Comparison of ENCODE assay signal across 27 cellular contexts in genomic region chr11:66966351-66966750, GRCh38. TPM values are rescaled to one million over a fixed set of nuclear protein-coding genes. Genes with fewer than 3 reads are reported as not detected.
DNase-seq lines count a peak whose midpoint lies in the region; ATAC-seq, FAIRE-seq and TF ChIP-seq lines count a peak whose summit lies in the region.
"Had no signal": no experiment of that assay in that cellular context is flagged by ENCODE, and none has a peak within 500 bp of the region (broad histone marks: within the 10 kb centered on the region; RNA-seq: fewer than 3 reads in every experiment).

No MANE protein-coding gene starts in this region.

- H3K9me1 ChIP-seq in K562 (ENCODE audit: control insufficient read depth, insufficient read depth, low read length): peaks cover 4% of the 10 kb centered on the region

- H3K27me3 Mint-ChIP-seq in H9 (ENCODE audit: low read depth): peaks cover 2% of the 10 kb centered on the region; the same call in 1 of the 2 replicates
- peaks cover 3% of the 10 kb centered on the region for H3K27me3 Mint-ChIP-seq in activated naive CD8-positive, alpha-beta T cell treated with anti-CD3 and anti-CD28 coated beads for 36 hours

- BruUV-seq in K562 (replicated peaks; lab: Mats Ljungman, UMichigan): no TSS peak

- no peak overlapping the region; a peak in 1 of 7 replicates for H3K27ac Mint-ChIP-seq in H9
- H3K27ac Mint-ChIP-seq in activated naive CD8-positive, alpha-beta T cell treated with anti-CD3 and anti-CD28 coated beads for 36 hours: no peak overlapping the region
- H3K27ac Mint-ChIP-seq: CD4-positive, alpha-beta T cell had no signal

- no peak overlapping the region for H2BK20ac ChIP-seq in H9 (ENCODE audit: low read depth, low read length, poor library complexity, severe bottlenecking)

- H4K20me1 ChIP-seq in H9 (ENCODE audit: control insufficient read depth, insufficient read depth, insufficient read length) (no peaks in the 10 kb centered on the region), K562 (replicated peaks; ENCODE audit: control insufficient read depth, insufficient read depth, low read length) (no peaks in the 10 kb centered on the region)
- H4K20me1 ChIP-seq: BLaER1 treated with 17β-estradiol and CSF1 and Interleukin-3, amounts not matched to agents 10 nM and 100 nM had no signal

- H2BK120ac ChIP-seq in H9 (ENCODE audit: low read depth, low read length, poor library complexity, severe bottlenecking): no peak overlapping the region

- H3K27me3 ChIP-seq in H9 (ENCODE audit: insufficient read depth, low read length) (no peaks in the 10 kb centered on the region), K562 (ENCODE audit: control insufficient read depth in 2 of 2, insufficient read depth in 2 of 2, low read length in 2 of 2) (no peaks in the 10 kb centered on the region)
- H3K27me3 ChIP-seq: BLaER1 treated with 17β-estradiol and CSF1 and Interleukin-3, amounts not matched to agents 10 nM and 100 nM had no signal

- peak overlapping the region; percentile 13 for H4K91ac ChIP-seq in H9 (ENCODE audit: insufficient read length, low read depth, low read length)

- TF ChIP-seq CTCF in A549 (IDR thresholded peaks at IDR 0.05): no peak
- TF ChIP-seq CTCF in H9 (conservative IDR thresholded peaks at IDR 0.05): no peak
- no peak for TF ChIP-seq CTCF in K562 (IDR thresholded peaks at IDR 0.05 in 2 of 3, conservative IDR thresholded peaks at IDR 0.05 in 1 of 3; ENCODE audit: insufficient read depth in 2 of 3, low read depth in 1 of 3, low read length in 3 of 3)
- TF ChIP-seq CTCF in mucosa of descending colon (IDR thresholded peaks at IDR 0.05): no peak

- no peaks in the 10 kb centered on the region for H3K4me1 Mint-ChIP-seq in H9
- H3K4me1 Mint-ChIP-seq in activated naive CD8-positive, alpha-beta T cell treated with anti-CD3 and anti-CD28 coated beads for 36 hours: peaks cover 6% of the 10 kb centered on the region

- no peak overlapping the region for H3K4me2 ChIP-seq in A549
- no peak overlapping the region for H3K4me2 ChIP-seq in H9 (ENCODE audit: insufficient read depth, insufficient read length, low read length)
- H3K4me2 ChIP-seq in K562 (ENCODE audit: insufficient read depth, low read length): no peak overlapping the region
- H3K4me2 ChIP-seq: BLaER1 treated with 17β-estradiol and CSF1 and Interleukin-3, amounts not matched to agents 10 nM and 100 nM had no signal

- no peak overlapping the region for H3K14ac ChIP-seq in H9 (ENCODE audit: insufficient read depth, low read length)

- FAIRE-seq in A549 (lab: Jason Lieb, UNC): no peak
- no peak for FAIRE-seq in K562 (lab: Jason Lieb, UNC)
- FAIRE-seq: A204.1, G401.6, HTR-8/SVneo had no signal

- no peak overlapping the region for H3K18ac ChIP-seq in H9 (ENCODE audit: insufficient read length, low read depth, low read length)

- ATAC-seq in A549 (no peak), K562 (peak; percentile 41; the same call in 2 of the 3 replicates), mucosa of descending colon (peak; percentile 61), GM19395 (IDR thresholded peaks at IDR 0.05; ENCODE audit: unreplicated experiment) (no peak), GM18858 (IDR thresholded peaks at IDR 0.05; ENCODE audit: unreplicated experiment) (no peak), GM21526 (IDR thresholded peaks at IDR 0.05; ENCODE audit: low FRiP score, unreplicated experiment) (no peak)

- H3K27ac ChIP-seq in A549 (peak overlapping the region; percentile 95 to 99), H9 (ENCODE audit: insufficient read length, low read depth, low read length) (no peak overlapping the region), K562 (ENCODE audit: extremely low read depth, low read depth, low read length) (no peak overlapping the region)
- H3K27ac ChIP-seq: SK-N-MC had no signal

- H3K9ac ChIP-seq in H9 (ENCODE audit: extremely low read depth, insufficient read length, low read length) (no peak overlapping the region), K562 (ENCODE audit: insufficient read depth in 1 of 2, low read depth in 2 of 2, low read length in 2 of 2) (peak overlapping the region in 1 of 2 experiments; percentile 27; a peak in 2 of 4 replicates)
- H3K9ac ChIP-seq: BLaER1 treated with 17β-estradiol and CSF1 and Interleukin-3, amounts not matched to agents 10 nM and 100 nM had no signal

- H3K36me3 ChIP-seq in K562 (ENCODE audit: control insufficient read depth, insufficient read depth, low read length): no peaks in the 10 kb centered on the region
- no peaks in the 10 kb centered on the region for H3K36me3 ChIP-seq in mucosa of descending colon (ENCODE audit: low read depth)
- H3K36me3 ChIP-seq: BLaER1 treated with 17β-estradiol and CSF1 and Interleukin-3, amounts not matched to agents 10 nM and 100 nM had no signal

- no peak overlapping the region for H2AK5ac ChIP-seq in H9 (ENCODE audit: insufficient read length, low read length)

- no peak overlapping the region for H4K5ac ChIP-seq in H9 (ENCODE audit: insufficient read length, low read depth, low read length)

- H2BK12ac ChIP-seq in H9 (ENCODE audit: insufficient read length, low read depth, low read length): no peak overlapping the region

- H3K79me1 ChIP-seq in H9 (ENCODE audit: insufficient read depth, low read depth, low read length, poor library complexity, severe bottlenecking): no peaks in the 10 kb centered on the region

- no peak overlapping the region for H3K23ac ChIP-seq in H9 (ENCODE audit: insufficient read length, low read depth, low read length)

- H3K36me3 Mint-ChIP-seq in H9 (ENCODE audit: insufficient read depth in 1 of 3, low read depth in 3 of 3): no peaks in the 10 kb centered on the region; a peak in 1 of 7 replicates
- no peaks in the 10 kb centered on the region for H3K36me3 Mint-ChIP-seq in activated naive CD8-positive, alpha-beta T cell treated with anti-CD3 and anti-CD28 coated beads for 36 hours
- H3K36me3 Mint-ChIP-seq: IgD-negative memory B cell had no signal

- no peak overlapping the region for H2BK5ac ChIP-seq in H9 (ENCODE audit: insufficient read length, low read length)

- H3K4me3 ChIP-seq in A549: no peak overlapping the region
- H3K4me3 ChIP-seq in K562: no peak overlapping the region
- no peak overlapping the region for H3K4me3 ChIP-seq in mucosa of descending colon
- H3K4me3 ChIP-seq: BLaER1 treated with 17β-estradiol and CSF1 and Interleukin-3, amounts not matched to agents 10 nM and 100 nM; SK-N-MC had no signal

- intact Hi-C loops in K562 (cut with micrococcal nuclease): no loop called here
- intact Hi-C loops in mucosa of descending colon (cut with DNase I, micrococcal nuclease): no loop called here

- TF ChIP-seq EP300 in A549 (IDR thresholded peaks at IDR 0.05) (no peak), K562 (IDR thresholded peaks at IDR 0.05; ENCODE audit: low read length) (no peak)

- H2AFZ ChIP-seq in H9 (ENCODE audit: low read length): no peak overlapping the region
- H2AFZ ChIP-seq in K562 (ENCODE audit: low read depth, low read length): peak overlapping the region; percentile 90

- TF ChIP-seq RAD21 in A549 (conservative IDR thresholded peaks at IDR 0.05 in 1 of 2, IDR thresholded peaks at IDR 0.05 in 1 of 2): no peak
- TF ChIP-seq RAD21 in K562 (CRISPR knock-in tag; conservative IDR thresholded peaks at IDR 0.05 in 1 of 2, IDR thresholded peaks at IDR 0.05 in 1 of 2): no peak

- WGBS in A549 (ENCODE audit: missing lambda C conversion rate): 62% methylated on average over 5 of the region's 5 CpGs
- WGBS in H9 (ENCODE audit: extremely low coverage, insufficient read length, low lambda C conversion rate): no CpG with 5 or more reads among the region's 5 CpGs
- WGBS in K562 (ENCODE audit: insufficient coverage, low coverage, missing lambda C conversion rate): 29% methylated on average over 5 of the region's 5 CpGs

- no peak overlapping the region for H2BK15ac ChIP-seq in H9 (ENCODE audit: low read depth, low read length)

- no peak overlapping the region for H3T11ph ChIP-seq in H9 (ENCODE audit: low read length)

- no peak overlapping the region for H4K8ac ChIP-seq in H9 (replicated peaks; ENCODE audit: insufficient read length, low read depth, low read length)

- in situ Hi-C loops in K562 (cut with MboI): no loop called here

- CTCF ChIA-PET in A549 (lab: Yijun Ruan, JAX) (interaction anchor here (1.2 to 2.4 kb wide), 3 partner anchors 10 to 86 kb away, joined by 3 to 9 read pairs (median 4); no protein-coding TSS in a partner anchor), K562 (lab: Yijun Ruan, JAX; ENCODE audit: low intra/inter-chr PET ratio) (no interaction called here)

- DNase-seq in A549 (ENCODE audit: low read depth in 1 of 2, low spot score in 1 of 2) (no peak), H9 (no peak), K562 (ENCODE audit: extremely low read depth in 1 of 4, low spot score in 3 of 4) (peak in 1 of 4 experiments; percentile 8), mucosa of descending colon (no peak)
- no peak for DNase-seq in activated naive CD8-positive, alpha-beta T cell treated with anti-CD3 and anti-CD28 coated beads for 36 hours
- DNase-seq: AML-193; CD4-positive, alpha-beta T cell; NCI-H1048; NCI-H1417; NCI-H1694; NCI-H2029 treated with DMSO at 0.1 percent for 48 hours; NCI-H2171; NCI-H226; NCI-H510A; NCI-H69; RPMI8226; SIG-M5 had no signal

- peaks cover 58% of the 10 kb centered on the region for H3K4me1 ChIP-seq in A549
- H3K4me1 ChIP-seq in H9 (ENCODE audit: insufficient read depth, low read length): no peaks in the 10 kb centered on the region
- H3K4me1 ChIP-seq in K562 (replicated peaks in 1 of 2; ENCODE audit: control insufficient read depth in 2 of 2, insufficient read depth in 2 of 2, low read length in 2 of 2): peaks cover 11 to 18% of the 10 kb centered on the region in 2 experiments; a peak in 3 of 5 replicates
- H3K4me1 ChIP-seq in mucosa of descending colon (ENCODE audit: low read depth): peaks cover 3% of the 10 kb centered on the region

- H3K9me3 Mint-ChIP-seq in H9: no peaks in the 10 kb centered on the region
- no peaks in the 10 kb centered on the region for H3K9me3 Mint-ChIP-seq in activated naive CD8-positive, alpha-beta T cell treated with anti-CD3 and anti-CD28 coated beads for 36 hours
- H3K9me3 Mint-ChIP-seq: CD4-positive, alpha-beta T cell had no signal

- H3K56ac ChIP-seq in H9 (ENCODE audit: insufficient read length, low read depth, low read length): no peak overlapping the region

- H3K4ac ChIP-seq in H9 (ENCODE audit: low read depth, low read length): no peak overlapping the region

- no peak overlapping the region for H3K4me3 Mint-ChIP-seq in H9
- H3K4me3 Mint-ChIP-seq in activated naive CD8-positive, alpha-beta T cell treated with anti-CD3 and anti-CD28 coated beads for 36 hours: no peak overlapping the region
- H3K4me3 Mint-ChIP-seq: CD4-positive, alpha-beta T cell had no signal

- POLR2A ChIA-PET in A549 (lab: Yijun Ruan, JAX) (no interaction called here), K562 (lab: Yijun Ruan, JAX) (interaction anchor here (1.0 to 1.2 kb wide), 3 partner anchors 10 to 123 kb away, joined by 3 to 4 read pairs (median 3); partner anchors contain the start of gene RCE1)

- no peaks in the 10 kb centered on the region for H3K23me2 ChIP-seq in H9 (ENCODE audit: insufficient read length, low read depth, low read length, poor library complexity, severe bottlenecking)

- no peak for TF ChIP-seq POLR2A in A549 (IDR thresholded peaks at IDR 0.05; ENCODE audit: low read length)
- TF ChIP-seq POLR2A in K562 (conservative IDR thresholded peaks at IDR 0.05): no peak

- H3K79me2 ChIP-seq in H9 (ENCODE audit: insufficient read depth, low read length): no peaks in the 10 kb centered on the region
- H3K79me2 ChIP-seq in K562 (ENCODE audit: control insufficient read depth, insufficient read depth, low read length): no peaks in the 10 kb centered on the region

- H3K9me3 ChIP-seq in A549: no peaks in the 10 kb centered on the region
- H3K9me3 ChIP-seq in H9 (ENCODE audit: control insufficient read depth, low read depth, low read length): no peaks in the 10 kb centered on the region
- no peaks in the 10 kb centered on the region for H3K9me3 ChIP-seq in K562 (replicated peaks; ENCODE audit: control insufficient read depth, insufficient read depth, low read depth, low read length)
- no peaks in the 10 kb centered on the region for H3K9me3 ChIP-seq in mucosa of descending colon

RNA-seq across cellular contexts. Expression of gene PC, which starts 8.2 kb away (rescaled TPM):
- 14.2 and 15.7 TPM in 2 replicates for polyA plus RNA-seq in A549 (2011; rRNA removed)
- 25.1 and 29.6 TPM in 2 replicates for polyA plus RNA-seq in A549 (2012; cell fraction: cytosol; rRNA removed)
- 88.3 and 105 TPM in 2 replicates for polyA plus RNA-seq in A549 (2012; cell fraction: nucleus; rRNA removed)
- polyA plus RNA-seq in A549 (2017; fragmentation: RNase III; extraction: RNeasy Plus Mini Kit Qiagen cat#74134 plus additional on column Dnase treatment): 31.3 to 53.5 TPM (median 45.9 TPM) in 3 replicates
- polyA minus RNA-seq in A549 (2011; rRNA and poly(A)+ RNA removed): 31.5 and 37.8 TPM in 2 replicates
- total RNA-seq in H9 (2021): 31.7 and 32.6 TPM in 2 replicates
- total RNA-seq in K562 (2011; cell fraction: chromatin; rRNA removed; ENCODE audit: low replicate concordance): 53.4 and 88.6 TPM in 2 replicates
- total RNA-seq in K562 (2011; cell fraction: nucleolus; rRNA removed): 47.2 and 61.2 TPM in 2 replicates
- total RNA-seq in K562 (2011; cell fraction: nucleoplasm; rRNA removed): 25.8 and 29.3 TPM in 2 replicates
- total RNA-seq in K562 (2014; rRNA removed): 11.1 and 22.7 TPM in 2 replicates
- 4.4 and 8.4 TPM in 2 replicates for total RNA-seq in K562 (2014; rRNA removed; fragmentation: Illumina TruSeq; extraction: Trizol)
- total RNA-seq in K562 (2015; rRNA removed; fragmentation: Illumina TruSeq; extraction: Trizol): 8.7 and 9.9 TPM in 2 replicates
- total RNA-seq in K562 (2021): 38.0 and 38.4 TPM in 2 replicates
- polyA plus RNA-seq in K562 (2011; rRNA removed): 6.1 and 11.2 TPM in 2 replicates
- polyA plus RNA-seq in K562 (2011; cell fraction: cytosol; rRNA removed): 5.8 and 9.3 TPM in 2 replicates
- polyA plus RNA-seq in K562 (2011; cell fraction: nucleus; rRNA removed): 43.6 and 55.7 TPM in 2 replicates
- polyA plus RNA-seq in K562 (2012): 21.3 and 21.6 TPM in 2 replicates
- polyA plus RNA-seq in K562 (2014; fragmentation: Illumina TruSeq; extraction: Trizol): 13.7 and 20.7 TPM in 2 replicates
- under 1 TPM; 0.94 to 0.97 TPM for polyA plus RNA-seq in K562 (2014; fragmentation: Nextera tagmentation; extraction: Ambion mirVana)
- 10.4 and 26.1 TPM in 2 replicates for polyA plus RNA-seq in K562 (2014; rRNA removed)
- 6.5 and 7.7 TPM in 2 replicates for polyA minus RNA-seq in K562 (2011; rRNA and poly(A)+ RNA removed)
- 10.8 and 16.8 TPM in 2 replicates for polyA minus RNA-seq in K562 (2011; cell fraction: cytosol; rRNA and poly(A)+ RNA removed)
- 13.3 and 13.7 TPM in 2 replicates for polyA minus RNA-seq in K562 (2011; cell fraction: nucleus; rRNA and poly(A)+ RNA removed)
- total RNA-seq in mucosa of descending colon: 10 to 100 TPM; 20.0 to 43.8 (median 43.3) TPM
- 1 to 10 TPM; 8.1 TPM for total RNA-seq in activated naive CD8-positive, alpha-beta T cell treated with anti-CD3 and anti-CD28 coated beads for 36 hours

RNA-seq across cellular contexts. Expression of gene C11orf86, which starts 8.8 kb away (rescaled TPM):
- 9.3 and 10.8 TPM in 2 replicates for polyA plus RNA-seq in A549 (2011; rRNA removed)
- polyA plus RNA-seq in A549 (2012; cell fraction: cytosol; rRNA removed): 34.5 and 42.5 TPM in 2 replicates
- 23.0 and 24.9 TPM in 2 replicates for polyA plus RNA-seq in A549 (2012; cell fraction: nucleus; rRNA removed)
- 39.7 to 59.6 TPM (median 56.4 TPM) in 3 replicates for polyA plus RNA-seq in A549 (2017; fragmentation: RNase III; extraction: RNeasy Plus Mini Kit Qiagen cat#74134 plus additional on column Dnase treatment)
- polyA minus RNA-seq in A549 (2011; rRNA and poly(A)+ RNA removed): 2.7 and 5.4 TPM in 2 replicates
- 0.24 TPM in 1 of 2 replicates, not detected in the other for total RNA-seq in H9 (2021)
- not detected in 2 replicates for total RNA-seq in K562 (2011; cell fraction: chromatin; rRNA removed; ENCODE audit: low replicate concordance)
- not detected in 2 replicates for total RNA-seq in K562 (2011; cell fraction: nucleolus; rRNA removed)
- not detected in 2 replicates for total RNA-seq in K562 (2011; cell fraction: nucleoplasm; rRNA removed)
- total RNA-seq in K562 (2014; rRNA removed): not detected in 2 replicates
- total RNA-seq in K562 (2014; rRNA removed; fragmentation: Illumina TruSeq; extraction: Trizol): not detected in 2 replicates
- not detected in 2 replicates for total RNA-seq in K562 (2015; rRNA removed; fragmentation: Illumina TruSeq; extraction: Trizol)
- total RNA-seq in K562 (2021): not detected in 2 replicates
- polyA plus RNA-seq in K562 (2011; rRNA removed): not detected in 2 replicates
- polyA plus RNA-seq in K562 (2011; cell fraction: cytosol; rRNA removed): not detected in 2 replicates
- polyA plus RNA-seq in K562 (2011; cell fraction: nucleus; rRNA removed): not detected in 2 replicates
- polyA plus RNA-seq in K562 (2012): not detected in 2 replicates
- polyA plus RNA-seq in K562 (2014; fragmentation: Illumina TruSeq; extraction: Trizol): not detected in 2 replicates
- polyA plus RNA-seq in K562 (2014; fragmentation: Nextera tagmentation; extraction: Ambion mirVana): not detected
- not detected in 2 replicates for polyA plus RNA-seq in K562 (2014; rRNA removed)
- polyA minus RNA-seq in K562 (2011; rRNA and poly(A)+ RNA removed): not detected in 2 replicates
- 1.1 TPM in 1 of 2 replicates, not detected in the other for polyA minus RNA-seq in K562 (2011; cell fraction: cytosol; rRNA and poly(A)+ RNA removed)
- polyA minus RNA-seq in K562 (2011; cell fraction: nucleus; rRNA and poly(A)+ RNA removed): not detected in 2 replicates
- 10 to 100 TPM; 26.9 to 51.5 (median 38.3) TPM for total RNA-seq in mucosa of descending colon
- not detected for total RNA-seq in activated naive CD8-positive, alpha-beta T cell treated with anti-CD3 and anti-CD28 coated beads for 36 hours
- total RNA-seq: CD4-positive, alpha-beta T cell; H4 had no signal
- polyA plus RNA-seq: IgD-negative memory B cell had no signal

RNA-seq across cellular contexts. Expression of gene SYT12, which starts 56.6 kb away (rescaled TPM):
- 1.4 and 2.4 TPM in 2 replicates for polyA plus RNA-seq in A549 (2011; rRNA removed)
- 2.7 and 4.7 TPM in 2 replicates for polyA plus RNA-seq in A549 (2012; cell fraction: cytosol; rRNA removed)
- 7.3 and 8.2 TPM in 2 replicates for polyA plus RNA-seq in A549 (2012; cell fraction: nucleus; rRNA removed)
- polyA plus RNA-seq in A549 (2017; fragmentation: RNase III; extraction: RNeasy Plus Mini Kit Qiagen cat#74134 plus additional on column Dnase treatment): 6.6 to 10.6 TPM (median 9.6 TPM) in 3 replicates
- polyA minus RNA-seq in A549 (2011; rRNA and poly(A)+ RNA removed): 1.7 and 2.3 TPM in 2 replicates
- 1.9 and 2.1 TPM in 2 replicates for total RNA-seq in H9 (2021)
- total RNA-seq in K562 (2011; cell fraction: chromatin; rRNA removed; ENCODE audit: low replicate concordance): 0.14 and 0.32 TPM in 2 replicates
- 0.13 and 0.17 TPM in 2 replicates for total RNA-seq in K562 (2011; cell fraction: nucleolus; rRNA removed)
- total RNA-seq in K562 (2011; cell fraction: nucleoplasm; rRNA removed): 0.15 TPM in 1 of 2 replicates, not detected in the other
- not detected in 2 replicates for total RNA-seq in K562 (2014; rRNA removed)
- total RNA-seq in K562 (2014; rRNA removed; fragmentation: Illumina TruSeq; extraction: Trizol): 0.11 TPM in 1 of 2 replicates, not detected in the other
- 0.11 TPM in 1 of 2 replicates, not detected in the other for total RNA-seq in K562 (2015; rRNA removed; fragmentation: Illumina TruSeq; extraction: Trizol)
- total RNA-seq in K562 (2021): not detected in 2 replicates
- 0.01 and 0.03 TPM in 2 replicates for polyA plus RNA-seq in K562 (2011; rRNA removed)
- 0.01 and 0.04 TPM in 2 replicates for polyA plus RNA-seq in K562 (2011; cell fraction: cytosol; rRNA removed)
- polyA plus RNA-seq in K562 (2011; cell fraction: nucleus; rRNA removed): 0.04 and 0.13 TPM in 2 replicates
- polyA plus RNA-seq in K562 (2012): 0.08 and 0.21 TPM in 2 replicates
- 0.03 TPM in 1 of 2 replicates, not detected in the other for polyA plus RNA-seq in K562 (2014; fragmentation: Illumina TruSeq; extraction: Trizol)
- polyA plus RNA-seq in K562 (2014; fragmentation: Nextera tagmentation; extraction: Ambion mirVana): not detected
- 0.03 and 0.07 TPM in 2 replicates for polyA plus RNA-seq in K562 (2014; rRNA removed)
- 0.04 TPM in 1 of 2 replicates, not detected in the other for polyA minus RNA-seq in K562 (2011; rRNA and poly(A)+ RNA removed)
- not detected in 2 replicates for polyA minus RNA-seq in K562 (2011; cell fraction: cytosol; rRNA and poly(A)+ RNA removed)
- polyA minus RNA-seq in K562 (2011; cell fraction: nucleus; rRNA and poly(A)+ RNA removed): 0.13 and 0.22 TPM in 2 replicates
- under 1 TPM in 1 of 3 donors, not detected in 2; 0.09 TPM for total RNA-seq in mucosa of descending colon
- total RNA-seq in activated naive CD8-positive, alpha-beta T cell treated with anti-CD3 and anti-CD28 coated beads for 36 hours: not detected
- total RNA-seq: CD4-positive, alpha-beta T cell; H4 had no signal
- polyA plus RNA-seq: IgD-negative memory B cell had no signal

Comparison
In these comparisons a context has a peak if more than half of its experiments do, and no peak if none do; other contexts are left out.
1. ATAC-seq: peak in K562 (single experiment) and mucosa of descending colon (single experiment); none in A549 (0 of 2), GM19395 (single experiment), GM18858 (single experiment) and GM21526 (single experiment).
2. H3K27ac ChIP-seq: peak in A549 (2 of 2); none in H9 (single experiment) and K562 (single experiment).
3. RNA of gene C11orf86, which starts 8.8 kb away (total RNA-seq): 26.9 to 51.5 TPM in mucosa of descending colon; 0.24 TPM in H9, not detected in K562 and not detected in activated naive CD8-positive, alpha-beta T cell treated with anti-CD3 and anti-CD28 coated beads for 36 hours; every median in the first group is over 10 times any median in the second.